In the genomic region with DNA sequence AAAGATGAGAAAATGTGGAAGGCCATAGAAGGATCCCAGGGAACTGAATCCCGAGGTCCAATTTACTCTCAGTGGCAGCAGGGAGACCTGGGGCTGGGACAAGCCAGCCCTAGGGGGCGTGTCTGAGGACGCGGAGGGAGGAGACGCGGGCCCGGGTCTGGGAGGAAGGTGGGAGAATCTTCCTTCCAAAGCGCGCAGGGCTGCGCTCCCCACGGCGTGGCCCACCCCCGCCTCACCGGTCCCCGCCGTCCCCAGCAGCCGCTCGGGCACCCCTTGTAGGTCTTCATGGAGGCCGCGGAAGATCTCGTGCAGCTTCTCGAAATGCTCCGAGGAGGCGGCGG, we compare ENCODE assay signal across 8 cellular contexts. TPM values are rescaled to one million over a fixed set of nuclear protein-coding genes. Genes with fewer than 3 reads are reported as not detected.
DNase-seq lines count a peak whose midpoint lies in the region; ATAC-seq lines count a peak whose summit lies in the region.

No MANE protein-coding gene starts in this region.

- H3K4me1 ChIP-seq in esophagus (ENCODE audit: control insufficient read depth in 2 of 2, insufficient read depth in 2 of 2, low read length in 1 of 2) = peaks cover 0 to 6% of the 10 kb centered on the region in 2 donors

- 0 to 1% methylated on average over 10 to 25 of the region's 25 CpGs for WGBS in esophagus, 2 donors

- H3K27ac ChIP-seq in esophagus (ENCODE audit: low read depth in 2 of 2, low read length in 1 of 2) = peak overlapping the region; percentile 93 to 99

- peak overlapping the region; percentile 94 for H3K27ac Mint-ChIP-seq in activated T-cell treated with anti-CD3 and anti-CD28 coated beads, Interleukin-2, amount 50 U/mL, for 24 hours

- H3K9me3 ChIP-seq in esophagus (ENCODE audit: control insufficient read depth in 2 of 2, insufficient read depth in 1 of 2, low read depth in 1 of 2, low read length in 1 of 2) = no peaks in the 10 kb centered on the region

- peak overlapping the region; percentile 86 for H3K4me3 Mint-ChIP-seq in activated T-cell treated with anti-CD3 and anti-CD28 coated beads, Interleukin-2, amount 50 U/mL, for 24 hours

- H3K36me3 Mint-ChIP-seq in activated T-cell treated with anti-CD3 and anti-CD28 coated beads, Interleukin-2, amount 50 U/mL, for 24 hours (ENCODE audit: low read depth) = peaks cover 41% of the 10 kb centered on the region

- H3K4me1 Mint-ChIP-seq in activated T-cell treated with anti-CD3 and anti-CD28 coated beads, Interleukin-2, amount 50 U/mL, for 24 hours (ENCODE audit: low read depth) = peaks cover 49% of the 10 kb centered on the region

- peak; percentile 48 for ATAC-seq in GM21360 (IDR thresholded peaks at IDR 0.05; ENCODE audit: unreplicated experiment)
- peak; percentile 69 for ATAC-seq in stimulated activated naive CD8-positive, alpha-beta T cell treated with anti-CD3 and anti-CD28 coated beads, Interleukin-15, Interleukin-2, amounts not matched to agents 100 U/mL and 50 U/mL, for 24 hours

- H3K36me3 ChIP-seq in esophagus (ENCODE audit: control insufficient read depth in 2 of 2, insufficient read depth in 2 of 2, low read length in 1 of 2) = peaks cover 4 to 5% of the 10 kb centered on the region in 2 donors

- H3K27me3 ChIP-seq in esophagus (ENCODE audit: control insufficient read depth in 1 of 2, insufficient read depth in 2 of 2, low read length in 2 of 2) = no peaks in the 10 kb centered on the region

- H3K4me3 ChIP-seq in esophagus (ENCODE audit: low read depth in 1 of 2, low read length in 2 of 2) = peak overlapping the region; percentile 79 to 92

- no peaks in the 10 kb centered on the region for H3K27me3 Mint-ChIP-seq in activated T-cell treated with anti-CD3 and anti-CD28 coated beads, Interleukin-2, amount 50 U/mL, for 24 hours

- H3K9me3 Mint-ChIP-seq in activated T-cell treated with anti-CD3 and anti-CD28 coated beads, Interleukin-2, amount 50 U/mL, for 24 hours = no peaks in the 10 kb centered on the region

- DNase-seq in COR-L47 (lab: John Stamatoyannopoulos, UW) (peak; percentile 43), HPDE6-E6E7 (ENCODE audit: extremely low spot score) (peak; percentile 79), NOMO-1 treated with DMSO at 0.1 percent for 48 hours (lab: John Stamatoyannopoulos, UW; ENCODE audit: unreplicated experiment) (peak; percentile 31), mucosa of gallbladder (ENCODE audit: low spot score) (peak; percentile 61)
- DNase-seq in activated T-cell treated with anti-CD3 and anti-CD28 coated beads, Interleukin-2, amount 50 U/mL, for 24 hours = peak; percentile 67
- DNase-seq in stimulated activated naive CD8-positive, alpha-beta T cell treated with anti-CD3 and anti-CD28 coated beads, Interleukin-15, Interleukin-2, amounts not matched to agents 100 U/mL and 50 U/mL, for 24 hours = peak; percentile 71

RNA-seq across cellular contexts. Expression of a gene that starts 0.3 kb away (rescaled TPM):
- 10 to 100 TPM; 57.0 to 58.3 TPM for polyA plus RNA-seq in esophagus
- 108 TPM for total RNA-seq in mucosa of gallbladder

RNA-seq across cellular contexts. Expression of a gene that starts 21.5 kb away (rescaled TPM):
- 10 to 100 TPM; 36.8 to 39.9 TPM for polyA plus RNA-seq in esophagus
- total RNA-seq in mucosa of gallbladder = 222 TPM

RNA-seq across cellular contexts. Expression of a gene that starts 27.6 kb away (rescaled TPM):
- polyA plus RNA-seq in esophagus = 10 to 100 TPM in 1 of 2 donors, 1 to 10 TPM in 1; 8.0 to 31.2 TPM
- 166 TPM for total RNA-seq in mucosa of gallbladder

RNA-seq across cellular contexts. Expression of a gene that starts 54.4 kb away (rescaled TPM):
- 10 to 100 TPM; 12.2 to 30.4 TPM for polyA plus RNA-seq in esophagus
- 9.5 TPM for total RNA-seq in mucosa of gallbladder

Comparison
In these comparisons a context has a peak if more than half of its experiments do, and no peak if none do; other contexts are left out.
1. Peak in every context shown above with its lines: DNase-seq, ATAC-seq, H3K4me3 ChIP-seq and H3K27ac ChIP-seq.